ENCODE assay signal across 17 cellular contexts in genomic region chr7:75971309-75971960, GRCh38. TPM values are rescaled to one million over a fixed set of nuclear protein-coding genes. Genes with fewer than 3 reads are reported as not detected.
A peak's percentile ranks its signal among the peaks of the same experiment; 100 is the strongest.
DNase-seq lines count a peak whose midpoint lies in the region; ATAC-seq and TF ChIP-seq lines count a peak whose summit lies in the region.
"Had no signal": no experiment of that assay in that cellular context is flagged by ENCODE, and none has a peak within 500 bp of the region (broad histone marks: within the 10 kb centered on the region; RNA-seq: fewer than 3 reads in every experiment).

No MANE protein-coding gene starts in this region.

- no peak for TF ChIP-seq POLR2A in gastroesophageal sphincter (IDR thresholded peaks at IDR 0.05)

- H3K27me3 ChIP-seq in gastroesophageal sphincter (no peaks in the 10 kb centered on the region), neutrophil (no peaks in the 10 kb centered on the region)

- peak overlapping the region in 1 of 2 donors; percentile 16 for H3K27ac Mint-ChIP-seq in stimulated activated naive CD8-positive, alpha-beta T cell treated with anti-CD3 and anti-CD28 coated beads, Interleukin-15, amount 100 ng/mL, for 72 hours

- no peak overlapping the region for H3K4me3 ChIP-seq in gastroesophageal sphincter
- no peak overlapping the region for H3K4me3 ChIP-seq in neutrophil (ENCODE audit: low read depth in 1 of 2, low read length in 1 of 2)
- H3K4me3 ChIP-seq: lung had no signal

- no peak for ATAC-seq in stimulated activated naive CD8-positive, alpha-beta T cell treated with anti-CD3 and anti-CD28 coated beads, Interleukin-15, Interleukin-2, amounts not matched to agents 100 U/mL and 50 U/mL, for 24 hours
- no peak for ATAC-seq in stimulated activated naive CD8-positive, alpha-beta T cell treated with anti-CD3 and anti-CD28 coated beads, Interleukin-15, amount 100 ng/mL, for 72 hours
- no peak for ATAC-seq in gastroesophageal sphincter
- ATAC-seq: stimulated activated naive B cell treated with anti-CD40 and anti-IgM and Interleukin-4, amounts not matched to agents 10 μg/mL and 1 μg/mL and 100 μg/mL, for 72 hours had no signal

- H3K36me3 ChIP-seq in gastroesophageal sphincter (peaks cover 0 to 30% of the 10 kb centered on the region in 2 donors), neutrophil (peaks cover 26% of the 10 kb centered on the region)

- H3K4me3 Mint-ChIP-seq in stimulated activated naive CD8-positive, alpha-beta T cell treated with anti-CD3 and anti-CD28 coated beads, Interleukin-15, amount 100 ng/mL, for 72 hours = no peak overlapping the region
- H3K4me3 Mint-ChIP-seq: CD8-positive, alpha-beta memory T cell; stimulated activated naive B cell treated with anti-CD40 and anti-IgM and Interleukin-4, amounts not matched to agents 10 μg/mL and 1 μg/mL and 100 μg/mL, for 72 hours had no signal

- WGBS in gastroesophageal sphincter (ENCODE audit: low coverage in 1 of 2), 2 donors = 76 to 100% methylated on average over 2 to 13 of the region's 14 CpGs

- DNase-seq in stimulated activated naive CD8-positive, alpha-beta T cell treated with anti-CD3 and anti-CD28 coated beads, Interleukin-15, Interleukin-2, amounts not matched to agents 100 U/mL and 50 U/mL, for 24 hours = peak; percentile 2
- DNase-seq in stimulated activated naive CD8-positive, alpha-beta T cell treated with anti-CD3 and anti-CD28 coated beads, Interleukin-15, amount 100 ng/mL, for 72 hours = no peak
- DNase-seq in SHP77 (lab: John Stamatoyannopoulos, UW) (no peak), NCI-H1048 (lab: John Stamatoyannopoulos, UW) (no peak), NK-92 (lab: John Stamatoyannopoulos, UW; ENCODE audit: unreplicated experiment) (no peak), HUDEP-2 (lab: John Stamatoyannopoulos, UW; ENCODE audit: unreplicated experiment in 76 of 76) (no peak)
- DNase-seq: ACHN; activated CD4-positive, alpha-beta T cell treated with anti-CD3 and anti-CD28 coated beads for 4 hours; activated naive CD4-positive, alpha-beta T cell; anterior cingulate cortex; CD8-positive, alpha-beta memory T cell; naive B cell; NCI-H748 treated with DMSO at 0.1 percent for 48 hours; stimulated activated naive B cell treated with anti-CD40 and anti-IgM and Interleukin-4, amounts not matched to agents 10 μg/mL and 1 μg/mL and 100 μg/mL, for 72 hours had no signal

- no peaks in the 10 kb centered on the region for H3K27me3 Mint-ChIP-seq in stimulated activated naive CD8-positive, alpha-beta T cell treated with anti-CD3 and anti-CD28 coated beads, Interleukin-15, amount 100 ng/mL, for 72 hours
- H3K27me3 Mint-ChIP-seq: CD8-positive, alpha-beta memory T cell; naive B cell; stimulated activated naive B cell treated with anti-CD40 and anti-IgM and Interleukin-4, amounts not matched to agents 10 μg/mL and 1 μg/mL and 100 μg/mL, for 72 hours had no signal

- no peak for TF ChIP-seq CTCF in gastroesophageal sphincter (IDR thresholded peaks at IDR 0.05)
- TF ChIP-seq CTCF in neutrophil (IDR thresholded peaks at IDR 0.05) = no peak

- H3K4me1 ChIP-seq in gastroesophageal sphincter = peaks cover 0 to 59% (median 34%) of the 10 kb centered on the region in 3 donors
- peaks cover 27 to 28% of the 10 kb centered on the region in 2 experiments for H3K4me1 ChIP-seq in neutrophil (ENCODE audit: control insufficient read depth in 1 of 2, insufficient read depth in 1 of 2, low read depth in 1 of 2, low read length in 1 of 2)

- TF ChIP-seq EP300 in gastroesophageal sphincter (IDR thresholded peaks at IDR 0.05) = no peak

- H3K9me3 ChIP-seq in gastroesophageal sphincter (no peaks in the 10 kb centered on the region), neutrophil (no peaks in the 10 kb centered on the region)

- H3K27ac ChIP-seq in gastroesophageal sphincter = peak overlapping the region in 3 of 4 donors; percentile 55 to 71 (median 68)
- H3K27ac ChIP-seq in neutrophil = peak overlapping the region; percentile 45

- no peaks in the 10 kb centered on the region for H3K4me1 Mint-ChIP-seq in stimulated activated naive CD8-positive, alpha-beta T cell treated with anti-CD3 and anti-CD28 coated beads, Interleukin-15, amount 100 ng/mL, for 72 hours
- H3K4me1 Mint-ChIP-seq: CD8-positive, alpha-beta memory T cell had no signal

- H3K9me3 Mint-ChIP-seq in stimulated activated naive CD8-positive, alpha-beta T cell treated with anti-CD3 and anti-CD28 coated beads, Interleukin-15, amount 100 ng/mL, for 72 hours = no peaks in the 10 kb centered on the region
- H3K9me3 Mint-ChIP-seq: CD8-positive, alpha-beta memory T cell; naive B cell; stimulated activated naive B cell treated with anti-CD40 and anti-IgM and Interleukin-4, amounts not matched to agents 10 μg/mL and 1 μg/mL and 100 μg/mL, for 72 hours had no signal

RNA-seq across cellular contexts. Expression of gene TMEM120A, which starts 23.0 kb away (rescaled TPM):
- total RNA-seq in gastroesophageal sphincter = 10 to 100 TPM in 3 of 4 donors, 1 to 10 TPM in 1; 6.2 to 32.4 (median 29.0) TPM

RNA-seq across cellular contexts. Expression of gene POR, which starts 56.5 kb away (rescaled TPM):
- 10 to 100 TPM; 31.5 to 54.3 (median 47.7) TPM for total RNA-seq in gastroesophageal sphincter
